9 cellular contexts compared by ENCODE assay signal in genomic region chr19:39246951-39247669, GRCh38. TPM values are rescaled to one million over a fixed set of nuclear protein-coding genes. Genes with fewer than 3 reads are reported as not detected.
DNase-seq lines count a peak whose midpoint lies in the region; ATAC-seq and TF ChIP-seq lines count a peak whose summit lies in the region.
"Had no signal": no experiment of that assay in that cellular context is flagged by ENCODE, and none has a peak within 500 bp of the region (broad histone marks: within the 10 kb centered on the region; RNA-seq: fewer than 3 reads in every experiment).

No MANE protein-coding gene starts in this region.

- H3K9me3 Mint-ChIP-seq in neural crest cell = no peaks in the 10 kb centered on the region
- H3K9me3 Mint-ChIP-seq: dendritic cell treated with granulocyte-macrophage colony-stimulating factor and Interleukin-4, amounts not matched to agents 40 ng/mL and 50 ng/mL, for 4 days had no signal

- H3K4me3 Mint-ChIP-seq in neural crest cell = no peak overlapping the region
- H3K4me3 Mint-ChIP-seq: dendritic cell treated with granulocyte-macrophage colony-stimulating factor and Interleukin-4, amounts not matched to agents 40 ng/mL and 50 ng/mL, for 4 days had no signal

- DNase-seq in D341Med (ENCODE audit: low spot score) = peak; percentile 40
- peak; percentile 18 for DNase-seq in NCI-H524 treated with DMSO at 0.1 percent for 48 hours (lab: John Stamatoyannopoulos, UW)
- peak; percentile 18 for DNase-seq in neural crest cell (ENCODE audit: low read depth, low spot score)
- no peak for DNase-seq in NAMALWA (ENCODE audit: low spot score)
- no peak for DNase-seq in NOMO-1 treated with DMSO at 0.1 percent for 48 hours (lab: John Stamatoyannopoulos, UW; ENCODE audit: unreplicated experiment)

- no peaks in the 10 kb centered on the region for H3K4me1 ChIP-seq in ectodermal cell (ENCODE audit: control insufficient read depth, insufficient read depth, low read length)

- H3K9me3 ChIP-seq in ectodermal cell (ENCODE audit: control insufficient read depth, low read length) = no peaks in the 10 kb centered on the region

- 19% methylated on average over 42 of the region's 42 CpGs for WGBS in ectodermal cell, 2 experiments

- TF ChIP-seq CTCF in neural crest cell (conservative IDR thresholded peaks at IDR 0.05) = no peak

- H3K27me3 Mint-ChIP-seq in neural crest cell (ENCODE audit: low read depth) = peaks cover 67% of the 10 kb centered on the region

- no peaks in the 10 kb centered on the region for H3K36me3 Mint-ChIP-seq in neural crest cell (ENCODE audit: low read depth)

- H3K27ac Mint-ChIP-seq in neural crest cell (ENCODE audit: unreplicated experiment) = no peak overlapping the region
- H3K27ac Mint-ChIP-seq: dendritic cell treated with granulocyte-macrophage colony-stimulating factor and Interleukin-4, amounts not matched to agents 40 ng/mL and 50 ng/mL, for 4 days had no signal

- no peaks in the 10 kb centered on the region for H3K36me3 ChIP-seq in ectodermal cell (ENCODE audit: control insufficient read depth, insufficient read depth, low read length)

- H3K4me3 ChIP-seq in ectodermal cell (ENCODE audit: insufficient read depth, low read depth, low read length) = peak overlapping the region; percentile 13

- H3K27ac ChIP-seq in ectodermal cell (ENCODE audit: insufficient read depth, low read depth, low read length, poor library complexity, severe bottlenecking) = no peak overlapping the region

- peaks cover 61% of the 10 kb centered on the region for H3K27me3 ChIP-seq in ectodermal cell (ENCODE audit: control insufficient read depth, insufficient read depth, low read length, poor library complexity, severe bottlenecking)

- ATAC-seq in HG03342 (IDR thresholded peaks at IDR 0.05; ENCODE audit: unreplicated experiment) = no peak
- ATAC-seq in GM18511 (IDR thresholded peaks at IDR 0.05; ENCODE audit: unreplicated experiment) = no peak

- H3K4me1 Mint-ChIP-seq in neural crest cell = no peaks in the 10 kb centered on the region

RNA-seq across cellular contexts. Expression of gene IFNL4, which starts 1.5 kb away (rescaled TPM):
- polyA plus RNA-seq in ectodermal cell (2013, experiment 1 of 4) = not detected
- not detected for polyA plus RNA-seq in ectodermal cell (2013, experiment 2 of 4)
- not detected for polyA plus RNA-seq in ectodermal cell (2013, experiment 3 of 4)
- polyA plus RNA-seq in ectodermal cell (2013, experiment 4 of 4) = not detected
- not detected in 2 replicates for total RNA-seq in neural crest cell

RNA-seq across cellular contexts. Expression of gene IFNL3, which starts 2.3 kb away (rescaled TPM):
- not detected for polyA plus RNA-seq in ectodermal cell (2013, experiment 1 of 4)
- not detected for polyA plus RNA-seq in ectodermal cell (2013, experiment 2 of 4)
- not detected for polyA plus RNA-seq in ectodermal cell (2013, experiment 3 of 4)
- polyA plus RNA-seq in ectodermal cell (2013, experiment 4 of 4) = not detected
- total RNA-seq in neural crest cell = not detected in 2 replicates

RNA-seq across cellular contexts. Expression of gene IFNL2, which starts 21.1 kb away (rescaled TPM):
- not detected for polyA plus RNA-seq in ectodermal cell (2013, experiment 1 of 4)
- not detected for polyA plus RNA-seq in ectodermal cell (2013, experiment 2 of 4)
- not detected for polyA plus RNA-seq in ectodermal cell (2013, experiment 3 of 4)
- polyA plus RNA-seq in ectodermal cell (2013, experiment 4 of 4) = not detected
- total RNA-seq in neural crest cell = not detected in 2 replicates

RNA-seq across cellular contexts. Expression of gene SYCN, which starts 43.0 kb away (rescaled TPM):
- polyA plus RNA-seq in ectodermal cell (2013, experiment 1 of 4) = not detected
- not detected for polyA plus RNA-seq in ectodermal cell (2013, experiment 2 of 4)
- polyA plus RNA-seq in ectodermal cell (2013, experiment 3 of 4) = not detected
- not detected for polyA plus RNA-seq in ectodermal cell (2013, experiment 4 of 4)
- total RNA-seq in neural crest cell = not detected in 2 replicates

RNA-seq across cellular contexts. Expression of gene IFNL1, which starts 49.1 kb away (rescaled TPM):
- polyA plus RNA-seq in ectodermal cell (2013, experiment 1 of 4) = not detected
- polyA plus RNA-seq in ectodermal cell (2013, experiment 2 of 4) = not detected
- polyA plus RNA-seq in ectodermal cell (2013, experiment 3 of 4) = not detected
- polyA plus RNA-seq in ectodermal cell (2013, experiment 4 of 4) = not detected
- not detected in 2 replicates for total RNA-seq in neural crest cell

Comparison
In these comparisons a context has a peak if more than half of its experiments do, and no peak if none do; other contexts are left out.
1. DNase-seq: peak in D341Med (single experiment), NCI-H524 treated with DMSO at 0.1 percent for 48 hours (single experiment) and neural crest cell (single experiment); none in NAMALWA (single experiment) and NOMO-1 treated with DMSO at 0.1 percent for 48 hours (single experiment).